Comparison of ENCODE assay signal across 8 cellular contexts in genomic region chr3:187744169-187745151, GRCh38. TPM values are rescaled to one million over a fixed set of nuclear protein-coding genes. Genes with fewer than 3 reads are reported as not detected.
DNase-seq lines count a peak whose midpoint lies in the region; ATAC-seq and TF ChIP-seq lines count a peak whose summit lies in the region.

No MANE protein-coding gene starts in this region.

- no peak for TF ChIP-seq CTCF in stomach (IDR thresholded peaks at IDR 0.05)

- H3K4me3 ChIP-seq in stomach: peak overlapping the region; percentile 57 to 83 (median 70)

- DNase-seq in G401 (ENCODE audit: low spot score) (peak; percentile 70), NCI-H2227 (lab: John Stamatoyannopoulos, UW; ENCODE audit: unreplicated experiment) (peak; percentile 41), activated T-cell treated with anti-CD3 and anti-CD28 coated beads for 24 hours (ENCODE audit: low read depth) (peak; percentile 36), epithelial cell of prostate (ENCODE audit: low read depth, low spot score) (no peak), middle frontal gyrus (ENCODE audit: extremely low spot score, low spot score) (peak; percentile 19), stomach (peak; percentile 58), NCI-H146 (lab: John Stamatoyannopoulos, UW) (no peak)

- intact Hi-C loops in stomach (cut with DNase I; ENCODE audit: low total_unique reads): no loop called here

- no peaks in the 10 kb centered on the region for H3K27me3 ChIP-seq in stomach

- H3K4me1 ChIP-seq in stomach: peaks cover 26 to 67% (median 50%) of the 10 kb centered on the region in 4 donors

- H3K36me3 ChIP-seq in stomach: no peaks in the 10 kb centered on the region

- peak overlapping the region; percentile 89 for H3K27ac ChIP-seq in epithelial cell of prostate
- peak overlapping the region; percentile 93 to 100 (median 99) for H3K27ac ChIP-seq in stomach

- WGBS in stomach, 5 donors: 0 to 1% (median 0%) methylated on average over 54 to 55 of the region's 55 CpGs

- in situ Hi-C loops in G401 (cut with HindIII; ENCODE audit: low sequenced_read_pairs): loop anchor here (5.0 to 25.0 kb wide), 2 partner anchors 768 to 1208 kb away; no protein-coding TSS in a partner anchor

- H3K9me3 ChIP-seq in stomach: no peaks in the 10 kb centered on the region

- TF ChIP-seq POLR2A in stomach (IDR thresholded peaks at IDR 0.05): peak in 2 of 4 donors; percentile 9 to 37

- no peak for TF ChIP-seq EP300 in stomach (IDR thresholded peaks at IDR 0.05)

- ATAC-seq in GM19035 (IDR thresholded peaks at IDR 0.05; ENCODE audit: unreplicated experiment): no peak

RNA-seq across cellular contexts. Expression of gene BCL6, which starts 0.8 kb away (rescaled TPM):
- 0.18 and 1.3 TPM in 2 replicates for total RNA-seq in G401 (2014; rRNA removed; shearing (Covaris generic))
- total RNA-seq in stomach: 100 to 1,000 TPM in 1 of 5 donors, 10 to 100 TPM in 4; 11.6 to 112 (median 39.7) TPM
- 10 to 100 TPM; 11.1 to 36.1 (median 23.4) TPM for polyA plus RNA-seq in stomach

RNA-seq across cellular contexts. Expression of gene RTP2, which starts 42.1 kb away (rescaled TPM):
- total RNA-seq in G401 (2014; rRNA removed; shearing (Covaris generic)): not detected in 2 replicates
- total RNA-seq in stomach: not detected
- not detected for polyA plus RNA-seq in stomach

Comparison
In these comparisons a context has a peak if more than half of its experiments do, and no peak if none do; other contexts are left out.
1. DNase-seq: peak in G401 (single experiment), NCI-H2227 (single experiment), activated T-cell treated with anti-CD3 and anti-CD28 coated beads for 24 hours (single experiment), middle frontal gyrus (single experiment) and stomach (single experiment); none in epithelial cell of prostate (single experiment) and NCI-H146 (single experiment).